10 cellular contexts compared by ENCODE assay signal in genomic region chr15:92801774-92802464, GRCh38.
DNase-seq lines count a peak whose midpoint lies in the region; ATAC-seq, FAIRE-seq and TF ChIP-seq lines count a peak whose summit lies in the region.
"Had no signal": no experiment of that assay in that cellular context is flagged by ENCODE, and none has a peak within 500 bp of the region (broad histone marks: within the 10 kb centered on the region; RNA-seq: fewer than 3 reads in every experiment).

No MANE protein-coding gene starts in this region.

- H3K27me3 ChIP-seq in psoas muscle (ENCODE audit: insufficient read depth in 3 of 3, low read length in 2 of 3) = no peaks in the 10 kb centered on the region

- peaks cover 42% of the 10 kb centered on the region for H3K4me1 ChIP-seq in psoas muscle

- no peak for TF ChIP-seq CTCF in fibroblast of mammary gland (conservative IDR thresholded peaks at IDR 0.05; ENCODE audit: control insufficient read depth, insufficient read depth, low read depth, low read length)
- TF ChIP-seq CTCF in psoas muscle (IDR thresholded peaks at IDR 0.05) = no peak

- H3K36me3 ChIP-seq in psoas muscle (ENCODE audit: insufficient read depth in 1 of 2, low read depth in 1 of 2) = no peaks in the 10 kb centered on the region

- no peak for ATAC-seq in psoas muscle

- intact Hi-C loops in psoas muscle (cut with DNase I) = loop anchor here (5.0 to 10.0 kb wide), 3 partner anchors 205 to 225 kb away; no protein-coding TSS in a partner anchor

- H3K27ac ChIP-seq in psoas muscle = peak overlapping the region; percentile 92

- peak; percentile 49 for FAIRE-seq in RCC 7860 (lab: Jason Lieb, UNC)

- no peak overlapping the region for H3K4me3 ChIP-seq in fibroblast of mammary gland (ENCODE audit: control insufficient read depth, low read depth, low read length)
- no peak overlapping the region for H3K4me3 ChIP-seq in psoas muscle

- H3K9me3 ChIP-seq in psoas muscle = no peaks in the 10 kb centered on the region

- 62 to 76% (median 64%) methylated on average over 5 of the region's 5 CpGs for WGBS in psoas muscle, 3 donors

- DNase-seq in GM03348 (ENCODE audit: low spot score) (peak; percentile 70), RCC 7860 (ENCODE audit: low spot score) (peak; percentile 93), fibroblast of mammary gland (ENCODE audit: low read depth) (peak; percentile 94), psoas muscle (peak; percentile 68 to 82), NCI-H524 (lab: John Stamatoyannopoulos, UW) (no peak), GM19240 (ENCODE audit: insufficient read length, low spot score) (no peak), NCI-H1092 (lab: John Stamatoyannopoulos, UW) (no peak)
- DNase-seq in activated naive CD4-positive, alpha-beta T cell treated with anti-CD3 and anti-CD28 coated beads, Interleukin-2, amount 50 U/mL, for 16 hours = no peak
- DNase-seq: activated naive CD8-positive, alpha-beta T cell treated with anti-CD3 and anti-CD28 coated beads for 36 hours; NCI-H446 had no signal

Comparison
In these comparisons a context has a peak if more than half of its experiments do, and no peak if none do; other contexts are left out.
1. DNase-seq: peak in GM03348 (single experiment), RCC 7860 (single experiment), fibroblast of mammary gland (single experiment) and psoas muscle (2 of 2); none in NCI-H524 (0 of 2), GM19240 (single experiment), NCI-H1092 (single experiment) and activated naive CD4-positive, alpha-beta T cell treated with anti-CD3 and anti-CD28 coated beads, Interleukin-2, amount 50 U/mL, for 16 hours (single experiment).